Comparison of ENCODE assay signal across 11 cellular contexts in genomic region chr12:69570000-69570516, GRCh38. TPM values are rescaled to one million over a fixed set of nuclear protein-coding genes. Genes with fewer than 3 reads are reported as not detected.
DNase-seq lines count a peak whose midpoint lies in the region; ATAC-seq, FAIRE-seq and TF ChIP-seq lines count a peak whose summit lies in the region.
"Had no signal": no experiment of that assay in that cellular context is flagged by ENCODE, and none has a peak within 500 bp of the region (broad histone marks: within the 10 kb centered on the region; RNA-seq: fewer than 3 reads in every experiment).

No MANE protein-coding gene starts in this region.

- ATAC-seq in lung (ENCODE audit: insufficient read depth, low FRiP score) = peak; percentile 62
- no peak for ATAC-seq in GM21447 (IDR thresholded peaks at IDR 0.05; ENCODE audit: unreplicated experiment)

- no peak for TF ChIP-seq POLR2A in vagina (IDR thresholded peaks at IDR 0.05)

- H3K27ac ChIP-seq in astrocyte (ENCODE audit: low read depth, low read length) (peak overlapping the region; percentile 85), lung (ENCODE audit: low read depth in 1 of 2, low read length in 1 of 2) (no peak overlapping the region), vagina (no peak overlapping the region)

- H3K9ac ChIP-seq in astrocyte (ENCODE audit: low read length) = peak overlapping the region; percentile 63

- peak overlapping the region; percentile 67 for H3K4me2 ChIP-seq in astrocyte (ENCODE audit: low read length)

- H3K4me3 Mint-ChIP-seq in HFFc6 (peak overlapping the region; percentile 67), astrocyte (ENCODE audit: unreplicated experiment) (no peak overlapping the region)

- DNase-seq in AG20443 (ENCODE audit: low spot score) = peak; percentile 33
- peak; percentile 73 for DNase-seq in HFFc6
- DNase-seq in astrocyte (ENCODE audit: low read depth) = peak; percentile 95
- DNase-seq in lung (ENCODE audit: low spot score) = no peak
- DNase-seq in frontal cortex (ENCODE audit: low spot score in 2 of 2) = no peak
- DNase-seq in NCI-H1694 (lab: John Stamatoyannopoulos, UW) = no peak
- DNase-seq in vagina (ENCODE audit: extremely low spot score in 2 of 2) = no peak

- peaks cover 69% of the 10 kb centered on the region for H3K4me1 Mint-ChIP-seq in HFFc6 (ENCODE audit: low read depth)
- peaks cover 17% of the 10 kb centered on the region for H3K4me1 Mint-ChIP-seq in astrocyte (ENCODE audit: low read depth, unreplicated experiment)

- H3K27ac Mint-ChIP-seq in HFFc6 (peak overlapping the region; percentile 85), astrocyte (ENCODE audit: unreplicated experiment) (peak overlapping the region; percentile 69)

- no peaks in the 10 kb centered on the region for H4K20me1 ChIP-seq in astrocyte (ENCODE audit: insufficient read depth, low read length)

- H3K27me3 Mint-ChIP-seq in HFFc6 (ENCODE audit: insufficient read depth) (no peaks in the 10 kb centered on the region; the same call in 1 of the 2 replicates), astrocyte (ENCODE audit: low read depth, unreplicated experiment) (no peaks in the 10 kb centered on the region)

- H3K36me3 ChIP-seq in astrocyte (ENCODE audit: insufficient read depth, low read length) (peaks cover 29% of the 10 kb centered on the region), lung (ENCODE audit: control insufficient read depth in 2 of 2, insufficient read depth in 2 of 2, low read length in 2 of 2) (peaks cover 11 to 19% of the 10 kb centered on the region in 2 donors), vagina (peaks cover 0 to 39% of the 10 kb centered on the region in 2 donors)

- no peaks in the 10 kb centered on the region for H3K9me3 ChIP-seq in astrocyte (ENCODE audit: insufficient read depth, low read depth, low read length)
- no peaks in the 10 kb centered on the region for H3K9me3 ChIP-seq in lung (ENCODE audit: control insufficient read depth in 2 of 2, insufficient read depth in 1 of 2, low read length in 1 of 2)
- H3K9me3 ChIP-seq in vagina = no peaks in the 10 kb centered on the region

- H3K27me3 ChIP-seq in astrocyte (ENCODE audit: insufficient read depth, low read length) (no peaks in the 10 kb centered on the region), lung (ENCODE audit: control insufficient read depth, insufficient read depth) (no peaks in the 10 kb centered on the region), vagina (no peaks in the 10 kb centered on the region)

- H3K79me2 ChIP-seq in astrocyte (ENCODE audit: insufficient read depth, low read length) = peaks cover 8% of the 10 kb centered on the region

- TF ChIP-seq CTCF in HFFc6 (IDR thresholded peaks at IDR 0.05) (no peak), astrocyte (IDR thresholded peaks at IDR 0.05; ENCODE audit: insufficient read depth, low read depth, low read length) (no peak), lung (IDR thresholded peaks at IDR 0.05; ENCODE audit: control extremely low read depth, extremely low read depth) (no peak), vagina (IDR thresholded peaks at IDR 0.05) (no peak)

- H3K4me1 ChIP-seq in astrocyte (ENCODE audit: insufficient read depth, low read length) (peaks cover 20% of the 10 kb centered on the region), lung (ENCODE audit: control insufficient read depth in 2 of 2, insufficient read depth in 2 of 2, low read length in 2 of 2) (no peaks in the 10 kb centered on the region), vagina (no peaks in the 10 kb centered on the region)

- no peak overlapping the region for H2AFZ ChIP-seq in astrocyte (ENCODE audit: low read depth, low read length)

- H3K36me3 Mint-ChIP-seq in HFFc6 (ENCODE audit: low read depth) (peaks cover 30% of the 10 kb centered on the region), astrocyte (ENCODE audit: low read depth, unreplicated experiment) (peaks cover 8% of the 10 kb centered on the region)

- peak overlapping the region; percentile 30 for H3K4me3 ChIP-seq in astrocyte (ENCODE audit: insufficient read depth, low read depth, low read length)
- no peak overlapping the region for H3K4me3 ChIP-seq in lung
- no peak overlapping the region for H3K4me3 ChIP-seq in vagina
- H3K4me3 ChIP-seq: GM12878 had no signal

- 91 to 93% methylated on average over 10 of the region's 10 CpGs for WGBS in lung, 2 donors

- intact Hi-C loops in vagina (cut with DNase I) = loop anchor here (10.0 kb wide), 1 partner anchor 155 kb away; no protein-coding TSS in a partner anchor

- FAIRE-seq in astrocyte (lab: Jason Lieb, UNC) (peak; percentile 97), frontal cortex (lab: Jason Lieb, UNC) (no peak)

- H3K9me3 Mint-ChIP-seq in HFFc6 (no peaks in the 10 kb centered on the region), astrocyte (ENCODE audit: unreplicated experiment) (no peaks in the 10 kb centered on the region)

RNA-seq across cellular contexts. Expression of gene CCT2, which starts 15.2 kb away (rescaled TPM):
- total RNA-seq in HFFc6 (2021; fragmentation: NEBNext Ultra II Directional; extraction: Animal tissue kit (Norgen Biotek cat#: 25700)) = 100 to 1,000 TPM; 229 to 305 (median 232) TPM
- total RNA-seq in astrocyte = 241 and 262 TPM in 2 replicates
- 100 to 1,000 TPM; 115 to 122 TPM for total RNA-seq in lung
- polyA plus RNA-seq in lung = 100 to 1,000 TPM in 1 of 2 donors, 10 to 100 TPM in 1; 80.3 to 113 TPM
- 297 TPM for total RNA-seq in frontal cortex
- total RNA-seq in vagina = 77.3 TPM

RNA-seq across cellular contexts. Expression of gene LRRC10, which starts 40.6 kb away (rescaled TPM):
- total RNA-seq in HFFc6 (2021; fragmentation: NEBNext Ultra II Directional; extraction: Animal tissue kit (Norgen Biotek cat#: 25700)) = not detected
- total RNA-seq in astrocyte = not detected in 2 replicates
- total RNA-seq in lung = under 1 TPM in 1 of 2 donors, not detected in 1; 0.40 TPM
- not detected for polyA plus RNA-seq in lung
- total RNA-seq in frontal cortex = not detected
- total RNA-seq in vagina = not detected
- total RNA-seq: Calu3, epithelial cell of proximal tubule, GM12878 had no signal
- polyA plus RNA-seq: GM12878 had no signal

Comparison
In these comparisons a context has a peak if more than half of its experiments do, and no peak if none do; other contexts are left out.
1. DNase-seq: peak in AG20443 (single experiment), HFFc6 (single experiment) and astrocyte (single experiment); none in lung (single experiment), frontal cortex (0 of 2), NCI-H1694 (single experiment) and vagina (0 of 2).